2 cellular contexts compared by ENCODE assay signal in the genomic region with DNA sequence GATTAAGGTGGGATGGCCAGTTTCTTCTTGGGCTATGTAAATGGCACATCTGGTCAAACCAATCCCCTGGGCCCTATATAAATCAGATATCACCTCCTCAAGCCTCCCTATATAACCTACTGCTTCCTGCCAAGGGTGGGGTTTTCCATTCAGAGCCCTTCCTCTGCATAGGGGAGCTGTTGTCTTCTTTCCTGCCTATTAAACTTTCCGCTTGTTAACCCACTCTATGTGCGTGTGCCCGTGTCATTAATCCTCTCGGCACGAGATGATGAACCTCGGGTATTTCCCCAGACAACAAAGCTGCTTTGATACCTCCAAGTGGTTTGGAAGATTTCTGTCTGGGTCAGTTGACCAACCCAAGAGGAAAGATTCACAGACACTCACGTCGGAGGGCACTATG.
TF ChIP-seq lines count a peak whose summit lies in the region.

No MANE protein-coding gene starts in this region.

TF ChIP-seq in GM23338, 12 proteins besides CTCF, POLR2A, EP300 and RAD21 (continued from another document):
- TF ChIP-seq REST (IDR thresholded peaks at IDR 0.05; ENCODE audit: unreplicated experiment) (no peak), ZNF462 (CRISPR knock-in tag; IDR thresholded peaks at IDR 0.05) (no peak), EZH2 (IDR thresholded peaks at IDR 0.05; ENCODE audit: low read depth, unreplicated experiment) (no peak), STAT1 (IDR thresholded peaks at IDR 0.05; ENCODE audit: unreplicated experiment) (no peak), ZNF331 (CRISPR knock-in tag; IDR thresholded peaks at IDR 0.05; ENCODE audit: low read depth) (no peak), JUNB (IDR thresholded peaks at IDR 0.05; ENCODE audit: unreplicated experiment) (no peak)

TF ChIP-seq in WTC11, 78 proteins besides CTCF, POLR2A, EP300 and RAD21 (continued from another document):
- TF ChIP-seq, protein P1, sequence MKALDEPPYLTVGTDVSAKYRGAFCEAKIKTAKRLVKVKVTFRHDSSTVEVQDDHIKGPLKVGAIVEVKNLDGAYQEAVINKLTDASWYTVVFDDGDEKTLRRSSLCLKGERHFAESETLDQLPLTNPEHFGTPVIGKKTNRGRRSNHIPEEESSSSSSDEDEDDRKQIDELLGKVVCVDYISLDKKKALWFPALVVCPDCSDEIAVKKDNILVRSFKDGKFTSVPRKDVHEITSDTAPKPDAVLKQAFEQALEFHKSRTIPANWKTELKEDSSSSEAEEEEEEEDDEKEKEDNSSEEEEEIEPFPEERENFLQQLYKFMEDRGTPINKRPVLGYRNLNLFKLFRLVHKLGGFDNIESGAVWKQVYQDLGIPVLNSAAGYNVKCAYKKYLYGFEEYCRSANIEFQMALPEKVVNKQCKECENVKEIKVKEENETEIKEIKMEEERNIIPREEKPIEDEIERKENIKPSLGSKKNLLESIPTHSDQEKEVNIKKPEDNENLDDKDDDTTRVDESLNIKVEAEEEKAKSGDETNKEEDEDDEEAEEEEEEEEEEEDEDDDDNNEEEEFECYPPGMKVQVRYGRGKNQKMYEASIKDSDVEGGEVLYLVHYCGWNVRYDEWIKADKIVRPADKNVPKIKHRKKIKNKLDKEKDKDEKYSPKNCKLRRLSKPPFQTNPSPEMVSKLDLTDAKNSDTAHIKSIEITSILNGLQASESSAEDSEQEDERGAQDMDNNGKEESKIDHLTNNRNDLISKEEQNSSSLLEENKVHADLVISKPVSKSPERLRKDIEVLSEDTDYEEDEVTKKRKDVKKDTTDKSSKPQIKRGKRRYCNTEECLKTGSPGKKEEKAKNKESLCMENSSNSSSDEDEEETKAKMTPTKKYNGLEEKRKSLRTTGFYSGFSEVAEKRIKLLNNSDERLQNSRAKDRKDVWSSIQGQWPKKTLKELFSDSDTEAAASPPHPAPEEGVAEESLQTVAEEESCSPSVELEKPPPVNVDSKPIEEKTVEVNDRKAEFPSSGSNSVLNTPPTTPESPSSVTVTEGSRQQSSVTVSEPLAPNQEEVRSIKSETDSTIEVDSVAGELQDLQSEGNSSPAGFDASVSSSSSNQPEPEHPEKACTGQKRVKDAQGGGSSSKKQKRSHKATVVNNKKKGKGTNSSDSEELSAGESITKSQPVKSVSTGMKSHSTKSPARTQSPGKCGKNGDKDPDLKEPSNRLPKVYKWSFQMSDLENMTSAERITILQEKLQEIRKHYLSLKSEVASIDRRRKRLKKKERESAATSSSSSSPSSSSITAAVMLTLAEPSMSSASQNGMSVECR (CRISPR knock-in tag; IDR thresholded peaks at IDR 0.05; ENCODE audit: borderline replicate concordance), result no peak
- TF ChIP-seq ZNF396 (CRISPR knock-in tag; IDR thresholded peaks at IDR 0.05; ENCODE audit: borderline replicate concordance) (no peak), SP1 (CRISPR knock-in tag; conservative IDR thresholded peaks at IDR 0.05) (no peak), ZNF416 (CRISPR knock-in tag; IDR thresholded peaks at IDR 0.05) (no peak), CREB1 (CRISPR knock-in tag; IDR thresholded peaks at IDR 0.05) (no peak), ESRRA (CRISPR knock-in tag; IDR thresholded peaks at IDR 0.05; ENCODE audit: borderline replicate concordance) (no peak), AFF4 (CRISPR knock-in tag; IDR thresholded peaks at IDR 0.05; ENCODE audit: borderline replicate concordance) (no peak), IRF2 (CRISPR knock-in tag; IDR thresholded peaks at IDR 0.05; ENCODE audit: borderline replicate concordance, low read depth) (no peak), MYBL2 (CRISPR knock-in tag; IDR thresholded peaks at IDR 0.05) (no peak), FOXJ3 (CRISPR knock-in tag; IDR thresholded peaks at IDR 0.05; ENCODE audit: borderline replicate concordance) (no peak), CBFB (CRISPR knock-in tag; IDR thresholded peaks at IDR 0.05; ENCODE audit: low read depth) (no peak), ZNF219 (CRISPR knock-in tag; IDR thresholded peaks at IDR 0.05; ENCODE audit: borderline replicate concordance) (no peak), ELF4 (CRISPR knock-in tag; IDR thresholded peaks at IDR 0.05; ENCODE audit: low read depth) (no peak), HMGXB4 (CRISPR knock-in tag; IDR thresholded peaks at IDR 0.05) (no peak)
- TF ChIP-seq, protein P2, sequence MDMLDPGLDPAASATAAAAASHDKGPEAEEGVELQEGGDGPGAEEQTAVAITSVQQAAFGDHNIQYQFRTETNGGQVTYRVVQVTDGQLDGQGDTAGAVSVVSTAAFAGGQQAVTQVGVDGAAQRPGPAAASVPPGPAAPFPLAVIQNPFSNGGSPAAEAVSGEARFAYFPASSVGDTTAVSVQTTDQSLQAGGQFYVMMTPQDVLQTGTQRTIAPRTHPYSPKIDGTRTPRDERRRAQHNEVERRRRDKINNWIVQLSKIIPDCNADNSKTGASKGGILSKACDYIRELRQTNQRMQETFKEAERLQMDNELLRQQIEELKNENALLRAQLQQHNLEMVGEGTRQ (CRISPR knock-in tag; IDR thresholded peaks at IDR 0.05), result no peak
- TF ChIP-seq, protein P3, sequence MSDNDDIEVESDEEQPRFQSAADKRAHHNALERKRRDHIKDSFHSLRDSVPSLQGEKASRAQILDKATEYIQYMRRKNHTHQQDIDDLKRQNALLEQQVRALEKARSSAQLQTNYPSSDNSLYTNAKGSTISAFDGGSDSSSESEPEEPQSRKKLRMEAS (CRISPR knock-in tag; IDR thresholded peaks at IDR 0.05), result no peak
- TF ChIP-seq, protein P4, sequence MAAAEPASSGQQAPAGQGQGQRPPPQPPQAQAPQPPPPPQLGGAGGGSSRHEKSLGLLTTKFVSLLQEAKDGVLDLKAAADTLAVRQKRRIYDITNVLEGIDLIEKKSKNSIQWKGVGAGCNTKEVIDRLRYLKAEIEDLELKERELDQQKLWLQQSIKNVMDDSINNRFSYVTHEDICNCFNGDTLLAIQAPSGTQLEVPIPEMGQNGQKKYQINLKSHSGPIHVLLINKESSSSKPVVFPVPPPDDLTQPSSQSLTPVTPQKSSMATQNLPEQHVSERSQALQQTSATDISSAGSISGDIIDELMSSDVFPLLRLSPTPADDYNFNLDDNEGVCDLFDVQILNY (CRISPR knock-in tag; IDR thresholded peaks at IDR 0.05), result no peak
